9 cellular contexts compared by ENCODE assay signal in genomic region chr18:48475635-48476549, GRCh38.
DNase-seq lines count a peak whose midpoint lies in the region; ATAC-seq, FAIRE-seq and TF ChIP-seq lines count a peak whose summit lies in the region.
"Had no signal": no experiment of that assay in that cellular context is flagged by ENCODE, and none has a peak within 500 bp of the region (broad histone marks: within the 10 kb centered on the region; RNA-seq: fewer than 3 reads in every experiment).

No MANE protein-coding gene starts in this region.

- no peaks in the 10 kb centered on the region for H3K36me3 Mint-ChIP-seq in activated T-helper 2 cell treated with anti-CD3 and anti-CD28 coated beads, Interferon-gamma antibody, Interleukin-2, Interleukin-4, amounts not matched to agents 10 μg/mL and 5 μg/mL and 100 μg/mL, durations not matched to agents 14 hours and 24 hours and 36 hours (ENCODE audit: low read depth)

- H3K4me1 ChIP-seq in PC-3 (ENCODE audit: insufficient read depth, low read length) (no peaks in the 10 kb centered on the region), body of pancreas (peaks cover 4% of the 10 kb centered on the region)

- H3K36me3 ChIP-seq in PC-3 (ENCODE audit: low read depth, low read length) (no peaks in the 10 kb centered on the region; the same call in 1 of the 2 replicates), body of pancreas (replicated peaks in 1 of 2; ENCODE audit: insufficient read depth in 1 of 2, low read depth in 2 of 2) (no peaks in the 10 kb centered on the region)

- H3K4me3 ChIP-seq in AG09309 (ENCODE audit: control insufficient read depth, low read depth, low read length) (no peak overlapping the region), PC-3 (ENCODE audit: low read length) (no peak overlapping the region), body of pancreas (no peak overlapping the region), skeletal muscle cell (ENCODE audit: low read depth, low read length) (no peak overlapping the region)

- TF ChIP-seq POLR2A in GM12892 (IDR thresholded peaks at IDR 0.05; ENCODE audit: low read depth, low read length) (no peak), body of pancreas (IDR thresholded peaks at IDR 0.05) (no peak)

- DNase-seq in AG09309 (ENCODE audit: low read depth) (peak; percentile 61), GM12892 (ENCODE audit: insufficient read length) (no peak), LoVo (ENCODE audit: low spot score) (peak; percentile 68), PC-3 (peak; percentile 63), body of pancreas (peak; percentile 59 to 76 (median 64)), iPS DF 19.7 (ENCODE audit: low read depth, low spot score) (peak; percentile 52), skeletal muscle cell (ENCODE audit: low read depth) (peak; percentile 40)
- no peak for DNase-seq in activated T-helper 2 cell treated with anti-CD3 and anti-CD28 coated beads, Interferon-gamma antibody, Interleukin-2, Interleukin-4, amounts not matched to agents 10 μg/mL and 5 μg/mL and 100 μg/mL, durations not matched to agents 14 hours and 24 hours and 36 hours (ENCODE audit: low spot score)

- H3K79me2 ChIP-seq in PC-3 (ENCODE audit: low read length): no peaks in the 10 kb centered on the region

- no peak overlapping the region for H2AFZ ChIP-seq in PC-3 (ENCODE audit: low read length)

- no peaks in the 10 kb centered on the region for H4K20me1 ChIP-seq in PC-3 (ENCODE audit: low read length)

- FAIRE-seq in GM12892 (lab: Jason Lieb, UNC): peak; percentile 82

- H3K9me2 ChIP-seq in PC-3 (replicated peaks; ENCODE audit: low read length): no peaks in the 10 kb centered on the region

- ATAC-seq in PC-3 (peak; percentile 90), body of pancreas (peak; percentile 90)
- ATAC-seq: naive thymus-derived CD8-positive, alpha-beta T cell had no signal

- peaks cover 45% of the 10 kb centered on the region for H3K27me3 Mint-ChIP-seq in activated T-helper 2 cell treated with anti-CD3 and anti-CD28 coated beads, Interferon-gamma antibody, Interleukin-2, Interleukin-4, amounts not matched to agents 10 μg/mL and 5 μg/mL and 100 μg/mL, durations not matched to agents 14 hours and 24 hours and 36 hours (ENCODE audit: low read depth)

- intact Hi-C loops in PC-3 (cut with micrococcal nuclease) (loop anchor here (1.0 to 10.0 kb wide), 2 partner anchors 69 to 188 kb away; no protein-coding TSS in a partner anchor), body of pancreas (cut with DNase I) (loop anchor here (5.0 kb wide), 1 partner anchor 186 kb away; no protein-coding TSS in a partner anchor)
- intact Hi-C loops in activated T-helper 2 cell treated with anti-CD3 and anti-CD28 coated beads, Interferon-gamma antibody, Interleukin-2, Interleukin-4, amounts not matched to agents 10 μg/mL and 5 μg/mL and 100 μg/mL, durations not matched to agents 14 hours and 24 hours and 36 hours (cut with micrococcal nuclease): loop anchor here (1.0 kb wide), 1 partner anchor 188 kb away; no protein-coding TSS in a partner anchor

- no peak overlapping the region for H3K27ac ChIP-seq in PC-3 (ENCODE audit: low read length)
- no peak overlapping the region for H3K27ac ChIP-seq in body of pancreas

- no peak overlapping the region for H3K27ac Mint-ChIP-seq in activated T-helper 2 cell treated with anti-CD3 and anti-CD28 coated beads, Interferon-gamma antibody, Interleukin-2, Interleukin-4, amounts not matched to agents 10 μg/mL and 5 μg/mL and 100 μg/mL, durations not matched to agents 14 hours and 24 hours and 36 hours
- H3K27ac Mint-ChIP-seq: naive thymus-derived CD8-positive, alpha-beta T cell had no signal

- POLR2A ChIA-PET in PC-3 (lab: Charles Lee; ENCODE audit: unreplicated experiment): no interaction called here

- H3K9me3 ChIP-seq in PC-3 (ENCODE audit: low read length): no peaks in the 10 kb centered on the region
- no peaks in the 10 kb centered on the region for H3K9me3 ChIP-seq in body of pancreas

- H3K4me2 ChIP-seq in PC-3 (ENCODE audit: low read length): no peak overlapping the region

- peak; percentile 82 for TF ChIP-seq CTCF in AG09309 (IDR thresholded peaks at IDR 0.05; ENCODE audit: control insufficient read depth, insufficient read depth, low read depth, low read length, missing control alignments)
- TF ChIP-seq CTCF in PC-3 (conservative IDR thresholded peaks at IDR 0.05; ENCODE audit: low read depth, low read length): peak; percentile 69
- TF ChIP-seq CTCF in body of pancreas (IDR thresholded peaks at IDR 0.05): peak; percentile 64 to 91 (median 88)

- H3K9me3 Mint-ChIP-seq in activated T-helper 2 cell treated with anti-CD3 and anti-CD28 coated beads, Interferon-gamma antibody, Interleukin-2, Interleukin-4, amounts not matched to agents 10 μg/mL and 5 μg/mL and 100 μg/mL, durations not matched to agents 14 hours and 24 hours and 36 hours: no peaks in the 10 kb centered on the region

- no peak overlapping the region for H3K9ac ChIP-seq in PC-3 (ENCODE audit: low read length)

- WGBS in body of pancreas, 2 donors: 15 to 17% methylated on average over 6 to 8 of the region's 8 CpGs

- no peaks in the 10 kb centered on the region for H3F3A ChIP-seq in PC-3 (ENCODE audit: low read length, unreplicated experiment)

- no peak overlapping the region for H3K4me3 Mint-ChIP-seq in activated T-helper 2 cell treated with anti-CD3 and anti-CD28 coated beads, Interferon-gamma antibody, Interleukin-2, Interleukin-4, amounts not matched to agents 10 μg/mL and 5 μg/mL and 100 μg/mL, durations not matched to agents 14 hours and 24 hours and 36 hours (ENCODE audit: low read depth)
- H3K4me3 Mint-ChIP-seq: naive thymus-derived CD8-positive, alpha-beta T cell had no signal

- BruUV-seq in PC-3 (replicated peaks; lab: Mats Ljungman, UMichigan): no TSS peak

- H3K4me1 Mint-ChIP-seq in activated T-helper 2 cell treated with anti-CD3 and anti-CD28 coated beads, Interferon-gamma antibody, Interleukin-2, Interleukin-4, amounts not matched to agents 10 μg/mL and 5 μg/mL and 100 μg/mL, durations not matched to agents 14 hours and 24 hours and 36 hours (ENCODE audit: low read depth): no peaks in the 10 kb centered on the region
- H3K4me1 Mint-ChIP-seq: naive thymus-derived CD8-positive, alpha-beta T cell had no signal

- H3K27me3 ChIP-seq in PC-3 (ENCODE audit: low read length): no peaks in the 10 kb centered on the region
- no peaks in the 10 kb centered on the region for H3K27me3 ChIP-seq in body of pancreas

- CTCF ChIA-PET in PC-3 (lab: Charles Lee): interaction anchor here (0.8 kb wide), 1 partner anchor 188 kb away, joined by 5 read pairs; no protein-coding TSS in a partner anchor

Comparison
In these comparisons a context has a peak if more than half of its experiments do, and no peak if none do; other contexts are left out.
1. DNase-seq: peak in AG09309 (single experiment), LoVo (single experiment), PC-3 (single experiment), body of pancreas (4 of 4), iPS DF 19.7 (single experiment) and skeletal muscle cell (single experiment); none in GM12892 (single experiment) and activated T-helper 2 cell treated with anti-CD3 and anti-CD28 coated beads, Interferon-gamma antibody, Interleukin-2, Interleukin-4, amounts not matched to agents 10 μg/mL and 5 μg/mL and 100 μg/mL, durations not matched to agents 14 hours and 24 hours and 36 hours (single experiment).
2. Peak in every context shown above with its lines, with median percentiles within 50 percentile points of each other: CTCF ChIP-seq.